ENCODE assay signal across 1 cellular context in the genomic region with DNA sequence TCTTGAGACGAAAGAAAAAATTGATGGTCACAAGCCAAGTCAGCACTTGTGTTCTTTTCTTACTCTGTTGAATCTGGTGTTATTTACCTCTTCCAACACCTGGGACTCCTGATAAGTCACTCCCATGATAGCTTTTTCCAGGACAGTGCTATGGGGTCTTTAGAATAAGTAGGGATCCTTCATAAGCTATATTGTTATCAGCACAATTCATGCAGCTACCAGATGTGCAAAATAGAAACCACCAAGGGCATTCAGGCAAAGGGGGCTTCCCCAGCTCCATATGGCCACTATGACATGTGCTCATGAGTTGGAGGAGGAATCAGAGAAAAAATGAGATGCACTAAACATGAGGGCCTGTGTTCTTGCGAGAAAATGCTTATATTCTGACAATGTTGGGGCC.
TF ChIP-seq lines count a peak whose summit lies in the region.

No MANE protein-coding gene starts in this region.

TF ChIP-seq in HEK293, 187 proteins besides CTCF, POLR2A, EP300 and RAD21 (continued from another document):
- TF ChIP-seq ZSCAN18 (tag by site-specific recombination; IDR thresholded peaks at IDR 0.05) (no peak), PRDM4 (tag by site-specific recombination; IDR thresholded peaks at IDR 0.05) (peak; percentile 17; the same call in 1 of the 2 replicates), ZBTB48 (tag by site-specific recombination; IDR thresholded peaks at IDR 0.05) (no peak), ZNF311 (tag by site-specific recombination; IDR thresholded peaks at IDR 0.05; ENCODE audit: borderline replicate concordance) (no peak), ZNF335 (tag by site-specific recombination; conservative IDR thresholded peaks at IDR 0.05) (0 out of 2 replicates have a peak, but pooled peaks have one; percentile 17), GFI1B (tag by site-specific recombination; IDR thresholded peaks at IDR 0.05) (no peak), ZNF768 (tag by site-specific recombination; IDR thresholded peaks at IDR 0.05) (no peak), GLI4 (tag by site-specific recombination; IDR thresholded peaks at IDR 0.05) (no peak), PRDM10 (tag by site-specific recombination; IDR thresholded peaks at IDR 0.05) (no peak), ZNF155 (tag by site-specific recombination; IDR thresholded peaks at IDR 0.05) (no peak), MYNN (tag by site-specific recombination; IDR thresholded peaks at IDR 0.05; ENCODE audit: borderline replicate concordance) (no peak), ZNF26 (tag by site-specific recombination; IDR thresholded peaks at IDR 0.05) (no peak)
- TF ChIP-seq, protein P1, sequence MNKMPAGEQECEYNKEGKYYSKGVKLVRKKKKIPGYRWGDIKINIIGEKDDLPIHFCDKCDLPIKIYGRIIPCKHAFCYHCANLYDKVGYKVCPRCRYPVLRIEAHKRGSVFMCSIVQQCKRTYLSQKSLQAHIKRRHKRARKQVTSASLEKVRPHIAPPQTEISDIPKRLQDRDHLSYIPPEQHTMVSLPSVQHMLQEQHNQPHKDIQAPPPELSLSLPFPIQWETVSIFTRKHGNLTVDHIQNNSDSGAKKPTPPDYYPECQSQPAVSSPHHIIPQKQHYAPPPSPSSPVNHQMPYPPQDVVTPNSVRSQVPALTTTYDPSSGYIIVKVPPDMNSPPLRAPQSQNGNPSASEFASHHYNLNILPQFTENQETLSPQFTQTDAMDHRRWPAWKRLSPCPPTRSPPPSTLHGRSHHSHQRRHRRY (tag by site-specific recombination; IDR thresholded peaks at IDR 0.05): no peak
- TF ChIP-seq, protein P2, sequence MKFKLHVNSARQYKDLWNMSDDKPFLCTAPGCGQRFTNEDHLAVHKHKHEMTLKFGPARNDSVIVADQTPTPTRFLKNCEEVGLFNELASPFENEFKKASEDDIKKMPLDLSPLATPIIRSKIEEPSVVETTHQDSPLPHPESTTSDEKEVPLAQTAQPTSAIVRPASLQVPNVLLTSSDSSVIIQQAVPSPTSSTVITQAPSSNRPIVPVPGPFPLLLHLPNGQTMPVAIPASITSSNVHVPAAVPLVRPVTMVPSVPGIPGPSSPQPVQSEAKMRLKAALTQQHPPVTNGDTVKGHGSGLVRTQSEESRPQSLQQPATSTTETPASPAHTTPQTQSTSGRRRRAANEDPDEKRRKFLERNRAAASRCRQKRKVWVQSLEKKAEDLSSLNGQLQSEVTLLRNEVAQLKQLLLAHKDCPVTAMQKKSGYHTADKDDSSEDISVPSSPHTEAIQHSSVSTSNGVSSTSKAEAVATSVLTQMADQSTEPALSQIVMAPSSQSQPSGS (tag by site-specific recombination; IDR thresholded peaks at IDR 0.05; ENCODE audit: low read depth): no peak
